Comparison of ENCODE assay signal across 1 cellular context in genomic region chr9:81685763-81686613, GRCh38.
A peak's percentile ranks its signal among the peaks of the same experiment; 100 is the strongest.
TF ChIP-seq lines count a peak whose summit lies in the region.

No MANE protein-coding gene starts in this region.

TF ChIP-seq in HEK293, 187 proteins besides CTCF, POLR2A, EP300 and RAD21 (continued from another document):
- TF ChIP-seq ZBTB11 (tag by site-specific recombination; conservative IDR thresholded peaks at IDR 0.05; ENCODE audit: low read depth) (no peak), HOXC10 (CRISPR knock-in tag; IDR thresholded peaks at IDR 0.05) (no peak), KLF1 (tag by site-specific recombination; IDR thresholded peaks at IDR 0.05) (no peak), ZNF449 (tag by site-specific recombination; IDR thresholded peaks at IDR 0.05) (no peak), ZNF558 (tag by site-specific recombination; IDR thresholded peaks at IDR 0.05) (no peak), ZFP3 (tag by site-specific recombination; IDR thresholded peaks at IDR 0.05; ENCODE audit: low read depth) (no peak), ZNF16 (tag by site-specific recombination; IDR thresholded peaks at IDR 0.05; ENCODE audit: low read depth) (no peak), OSR2 (tag by site-specific recombination; IDR thresholded peaks at IDR 0.05) (peak; percentile 61; the same call in 1 of the 2 replicates), ZNF266 (tag by site-specific recombination; IDR thresholded peaks at IDR 0.05; ENCODE audit: low read depth) (no peak), ZXDB (tag by site-specific recombination; IDR thresholded peaks at IDR 0.05) (peak; percentile 18; the same call in 1 of the 2 replicates), ZNF211 (tag by site-specific recombination; IDR thresholded peaks at IDR 0.05; ENCODE audit: low read depth) (no peak), ZNF510 (tag by site-specific recombination; IDR thresholded peaks at IDR 0.05; ENCODE audit: insufficient replicate concordance) (no peak), ZNF174 (tag by site-specific recombination; IDR thresholded peaks at IDR 0.05) (no peak), ZNF621 (tag by site-specific recombination; IDR thresholded peaks at IDR 0.05) (no peak), ZNF830 (tag by site-specific recombination; IDR thresholded peaks at IDR 0.05; ENCODE audit: low read depth) (no peak), ZNF544 (tag by site-specific recombination; IDR thresholded peaks at IDR 0.05) (no peak), ZNF585B (tag by site-specific recombination; IDR thresholded peaks at IDR 0.05) (no peak), ZNF548 (tag by site-specific recombination; IDR thresholded peaks at IDR 0.05) (no peak), ZNF473 (tag by site-specific recombination; IDR thresholded peaks at IDR 0.05) (no peak), ZNF610 (tag by site-specific recombination; IDR thresholded peaks at IDR 0.05; ENCODE audit: borderline replicate concordance) (no peak), ZBTB7A (tag by site-specific recombination; IDR thresholded peaks at IDR 0.05; ENCODE audit: low read depth) (no peak), ZNF157 (tag by site-specific recombination; IDR thresholded peaks at IDR 0.05) (no peak), ZNF248 (tag by site-specific recombination; IDR thresholded peaks at IDR 0.05) (no peak), ZNF837 (tag by site-specific recombination; IDR thresholded peaks at IDR 0.05) (no peak), KLF10 (tag by site-specific recombination; IDR thresholded peaks at IDR 0.05) (0 out of 2 replicates have a peak, but pooled peaks have one; percentile 8), REPIN1 (tag by site-specific recombination; IDR thresholded peaks at IDR 0.05; ENCODE audit: low read depth) (no peak)
- TF ChIP-seq, protein P1, sequence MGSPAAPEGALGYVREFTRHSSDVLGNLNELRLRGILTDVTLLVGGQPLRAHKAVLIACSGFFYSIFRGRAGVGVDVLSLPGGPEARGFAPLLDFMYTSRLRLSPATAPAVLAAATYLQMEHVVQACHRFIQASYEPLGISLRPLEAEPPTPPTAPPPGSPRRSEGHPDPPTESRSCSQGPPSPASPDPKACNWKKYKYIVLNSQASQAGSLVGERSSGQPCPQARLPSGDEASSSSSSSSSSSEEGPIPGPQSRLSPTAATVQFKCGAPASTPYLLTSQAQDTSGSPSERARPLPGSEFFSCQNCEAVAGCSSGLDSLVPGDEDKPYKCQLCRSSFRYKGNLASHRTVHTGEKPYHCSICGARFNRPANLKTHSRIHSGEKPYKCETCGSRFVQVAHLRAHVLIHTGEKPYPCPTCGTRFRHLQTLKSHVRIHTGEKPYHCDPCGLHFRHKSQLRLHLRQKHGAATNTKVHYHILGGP (tag by site-specific recombination; IDR thresholded peaks at IDR 0.05), result peak; percentile 35; the same call in 1 of the 2 replicates
